Comparison of ENCODE assay signal across 9 cellular contexts in genomic region chrX:13005671-13006473, GRCh38. TPM values are rescaled to one million over a fixed set of nuclear protein-coding genes. Genes with fewer than 3 reads are reported as not detected.
DNase-seq lines count a peak whose midpoint lies in the region; ATAC-seq and TF ChIP-seq lines count a peak whose summit lies in the region.
"Had no signal": no experiment of that assay in that cellular context is flagged by ENCODE, and none has a peak within 500 bp of the region (broad histone marks: within the 10 kb centered on the region; RNA-seq: fewer than 3 reads in every experiment).

No MANE protein-coding gene starts in this region.

- no peaks in the 10 kb centered on the region for H3K27me3 Mint-ChIP-seq in brain

- no peaks in the 10 kb centered on the region for H3K9me2 ChIP-seq in Karpas-422 (replicated peaks; ENCODE audit: insufficient read depth, low read length)

- peak overlapping the region; percentile 55 for H2AFZ ChIP-seq in Karpas-422 (ENCODE audit: low read length)

- H3K4me3 ChIP-seq in GM12864 (ENCODE audit: low read depth, low read length) (no peak overlapping the region), Karpas-422 (ENCODE audit: low read length) (peak overlapping the region; percentile 17; the same call in 1 of the 2 replicates)

- peak overlapping the region in 3 of 5 experiments; percentile 38 to 70 (median 49) for H3K4me3 Mint-ChIP-seq in brain

- peak overlapping the region in 4 of 5 experiments; percentile 52 to 91 (median 87) for H3K27ac Mint-ChIP-seq in brain

- TF ChIP-seq CTCF in GM12864 (IDR thresholded peaks at IDR 0.05; ENCODE audit: low read depth, low read length, missing control alignments) (no peak), brain (conservative IDR thresholded peaks at IDR 0.05) (no peak)

- no peaks in the 10 kb centered on the region for H3K36me3 Mint-ChIP-seq in brain

- H3K9me3 ChIP-seq in Karpas-422 (ENCODE audit: low read length): no peaks in the 10 kb centered on the region

- peaks cover 62% of the 10 kb centered on the region for H3K4me1 ChIP-seq in Karpas-422 (ENCODE audit: low read length)

- no peaks in the 10 kb centered on the region for H3K9me3 Mint-ChIP-seq in brain

- peak overlapping the region; percentile 59 for H3K4me2 ChIP-seq in Karpas-422 (ENCODE audit: low read depth, low read length, poor library complexity, severe bottlenecking)

- H3K79me2 ChIP-seq in Karpas-422 (ENCODE audit: low read length): no peaks in the 10 kb centered on the region

- no peaks in the 10 kb centered on the region for H4K20me1 ChIP-seq in Karpas-422 (ENCODE audit: insufficient read depth, low read depth, low read length)

- peak; percentile 47 for ATAC-seq in GM21423 (IDR thresholded peaks at IDR 0.05; ENCODE audit: unreplicated experiment)

- H3K36me3 ChIP-seq in Karpas-422 (ENCODE audit: insufficient read depth, low read length): no peaks in the 10 kb centered on the region

- H3K4me1 Mint-ChIP-seq in brain: peaks cover 68% of the 10 kb centered on the region

- peak overlapping the region; percentile 72 for H3K27ac ChIP-seq in Karpas-422 (ENCODE audit: low read length)

- peak overlapping the region; percentile 37 for H3K9ac ChIP-seq in Karpas-422 (ENCODE audit: low read length)

- H3K27me3 ChIP-seq in Karpas-422 (ENCODE audit: low read length): no peaks in the 10 kb centered on the region

- DNase-seq in GM12864 (ENCODE audit: low read depth) (peak; percentile 77), Karpas-422 (peak; percentile 58), activated gamma-delta T cell (lab: John Stamatoyannopoulos, UW) (no peak), A172 (ENCODE audit: low spot score) (no peak), NCI-H526 treated with DMSO at 0.1 percent for 48 hours (lab: John Stamatoyannopoulos, UW) (no peak)
- no peak for DNase-seq in NK-92 treated with Interleukin-12 subunit alpha and Interleukin-12 subunit beta, amount 100 ng/mL, for 24 hours (lab: John Stamatoyannopoulos, UW)

RNA-seq across cellular contexts. Expression of gene TMSB4X, which starts 31.0 kb away (rescaled TPM):
- total RNA-seq in Karpas-422 (2014; rRNA removed; shearing (Covaris generic); ENCODE audit: low replicate concordance): 2,363 and 3,856 TPM in 2 replicates
- polyA plus RNA-seq in brain (ENCODE audit: insufficient read depth, low read depth, low replicate concordance): 3,699 TPM
- total RNA-seq in A172 (2014; rRNA removed; shearing (Covaris generic)): 16,491 and 16,946 TPM in 2 replicates

RNA-seq across cellular contexts. Expression of gene FAM9C, which starts 38.5 kb away (rescaled TPM):
- total RNA-seq in Karpas-422 (2014; rRNA removed; shearing (Covaris generic); ENCODE audit: low replicate concordance): not detected in 2 replicates
- not detected for polyA plus RNA-seq in brain (ENCODE audit: insufficient read depth, low read depth, low replicate concordance)
- total RNA-seq in A172 (2014; rRNA removed; shearing (Covaris generic)): not detected in 2 replicates
- total RNA-seq: dermis microvascular lymphatic vessel endothelial cell had no signal

Comparison
In these comparisons a context has a peak if more than half of its experiments do, and no peak if none do; other contexts are left out.
1. DNase-seq: peak in GM12864 (single experiment) and Karpas-422 (single experiment); none in activated gamma-delta T cell (single experiment), A172 (single experiment), NCI-H526 treated with DMSO at 0.1 percent for 48 hours (single experiment) and NK-92 treated with Interleukin-12 subunit alpha and Interleukin-12 subunit beta, amount 100 ng/mL, for 24 hours (single experiment).